Comparison of ENCODE assay signal across 1 cellular context in the genomic region with DNA sequence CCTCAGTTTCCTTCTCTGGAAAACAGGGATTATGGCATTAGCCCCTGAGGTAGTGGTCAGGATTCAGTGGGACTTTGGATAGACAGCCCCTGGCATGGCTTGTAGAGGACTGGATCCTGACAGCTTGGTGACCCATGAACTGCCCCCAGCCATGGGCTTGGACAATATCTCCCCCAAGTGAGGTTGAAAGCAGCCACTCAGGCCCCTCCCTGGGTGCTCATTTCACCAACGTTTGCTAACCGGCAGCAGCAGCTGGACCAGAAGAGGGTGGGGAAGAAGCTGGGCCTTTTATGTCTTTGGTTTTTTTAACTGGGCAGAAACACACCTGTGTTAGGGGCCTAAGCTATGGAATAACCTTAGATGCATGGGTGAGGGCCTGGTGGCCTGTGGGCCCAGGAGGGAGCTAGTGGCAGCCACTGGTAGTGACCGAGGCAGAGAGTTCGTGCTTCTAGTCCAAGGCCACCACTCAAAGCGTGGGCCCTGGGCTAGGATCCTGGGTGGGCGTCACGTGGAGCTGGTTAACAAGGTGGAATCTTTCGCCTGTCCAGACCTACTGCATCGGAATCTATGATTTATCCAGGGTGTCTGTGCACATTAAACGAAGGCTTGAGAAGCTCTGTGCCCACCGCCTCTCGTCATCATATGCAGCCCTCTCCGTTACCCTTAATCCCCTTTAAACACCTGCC.
TF ChIP-seq lines count a peak whose summit lies in the region.

No MANE protein-coding gene starts in this region.

TF ChIP-seq in HepG2, 621 proteins besides CTCF, POLR2A, EP300 and RAD21:
- no peak for TF ChIP-seq SMAD1 (CRISPR knock-in tag; IDR thresholded peaks at IDR 0.05; ENCODE audit: borderline replicate concordance, low read depth)
- TF ChIP-seq GPN1 (CRISPR knock-in tag; IDR thresholded peaks at IDR 0.05; ENCODE audit: borderline replicate concordance), result no peak
- TF ChIP-seq TOE1 (CRISPR knock-in tag; IDR thresholded peaks at IDR 0.05), result no peak
- TF ChIP-seq ZNF180 (CRISPR knock-in tag; IDR thresholded peaks at IDR 0.05; ENCODE audit: borderline replicate concordance, low read depth), result no peak
- 0 out of 2 replicates have a peak, but pooled peaks have one; percentile 3 for TF ChIP-seq POLR2G (IDR thresholded peaks at IDR 0.05; ENCODE audit: low read depth, low read length)
- no peak for TF ChIP-seq PAX8 (CRISPR knock-in tag; IDR thresholded peaks at IDR 0.05; ENCODE audit: borderline replicate concordance)
- TF ChIP-seq SP5 (CRISPR knock-in tag; IDR thresholded peaks at IDR 0.05; ENCODE audit: borderline replicate concordance, low read depth), result no peak
